In genomic region chr21:44870748-44871495, GRCh38 we compare ENCODE assay signal across 8 cellular contexts. TPM values are rescaled to one million over a fixed set of nuclear protein-coding genes. Genes with fewer than 3 reads are reported as not detected.
DNase-seq lines count a peak whose midpoint lies in the region; ATAC-seq, FAIRE-seq and TF ChIP-seq lines count a peak whose summit lies in the region.

No MANE protein-coding gene starts in this region.

- intact Hi-C loops in left colon (cut with DNase I, micrococcal nuclease): no loop called here

- DNase-seq in DMS53 (lab: John Stamatoyannopoulos, UW) (peak; percentile 20), DMS53 treated with DMSO at 0.1 percent for 48 hours (lab: John Stamatoyannopoulos, UW; ENCODE audit: unreplicated experiment) (no peak), astrocyte of the spinal cord (ENCODE audit: low read depth, low spot score) (peak; percentile 22), left colon (peak; percentile 55 to 60), activated gamma-delta T cell (lab: John Stamatoyannopoulos, UW) (no peak), NCI-H524 (lab: John Stamatoyannopoulos, UW) (no peak), D721Med (ENCODE audit: insufficient read length, low spot score) (no peak)

- FAIRE-seq in D721Med (lab: Jason Lieb, UNC): no peak

- ATAC-seq in left colon: no peak

- H3K27ac ChIP-seq in temporal lobe (ENCODE audit: low read depth, low read length): peak overlapping the region; percentile 28

- H3K4me3 ChIP-seq in astrocyte of the spinal cord (ENCODE audit: low read depth, low read length): peak overlapping the region; percentile 51

- TF ChIP-seq CTCF in astrocyte of the spinal cord (IDR thresholded peaks at IDR 0.05; ENCODE audit: low read depth, low read length): no peak
- no peak for TF ChIP-seq CTCF in D721Med (IDR thresholded peaks at IDR 0.05; ENCODE audit: insufficient read depth, missing control alignments)

- in situ Hi-C loops in astrocyte of the spinal cord (cut with HindIII; ENCODE audit: low sequenced_read_pairs): no loop called here

RNA-seq across cellular contexts. Expression of gene PTTG1IP, which starts 2.6 kb away (rescaled TPM):
- total RNA-seq in left colon: 100 to 1,000 TPM; 206 to 380 TPM
- total RNA-seq in temporal lobe: 63.2 TPM

RNA-seq across cellular contexts. Expression of gene ITGB2, which starts 49.8 kb away (rescaled TPM):
- total RNA-seq in left colon (10 to 100 TPM in 1 of 2 donors, 1 to 10 TPM in 1; 6.8 to 33.1 TPM), temporal lobe (3.4 TPM)

RNA-seq across cellular contexts. Expression of gene SUMO3, which starts 53.1 kb away (rescaled TPM):
- 10 to 100 TPM; 67.3 to 73.2 TPM for total RNA-seq in left colon
- 55.6 TPM for total RNA-seq in temporal lobe

Comparison
In these comparisons a context has a peak if more than half of its experiments do, and no peak if none do; other contexts are left out.
1. DNase-seq: peak in DMS53 (single experiment), astrocyte of the spinal cord (single experiment) and left colon (2 of 2); none in DMS53 treated with DMSO at 0.1 percent for 48 hours (single experiment), activated gamma-delta T cell (single experiment), NCI-H524 (0 of 2) and D721Med (single experiment).